Comparison of ENCODE assay signal across 8 cellular contexts in genomic region chr1:16913866-16914662, GRCh38. TPM values are rescaled to one million over a fixed set of nuclear protein-coding genes. Genes with fewer than 3 reads are reported as not detected.
A peak's percentile ranks its signal among the peaks of the same experiment; 100 is the strongest.
DNase-seq lines count a peak whose midpoint lies in the region; ATAC-seq and TF ChIP-seq lines count a peak whose summit lies in the region.

No MANE protein-coding gene starts in this region.

- intact Hi-C loops in esophagus muscularis mucosa (cut with DNase I): no loop called here

- H3K4me3 ChIP-seq in KMS-11 (IDR thresholded peaks at IDR 0.05; ENCODE audit: insufficient read depth, low read depth, low read length) (no peak overlapping the region), esophagus muscularis mucosa (peak overlapping the region; percentile 72 to 100 (median 85))

- no peaks in the 10 kb centered on the region for H3K9me3 ChIP-seq in esophagus muscularis mucosa

- H4K20me1 ChIP-seq in KMS-11 (ENCODE audit: insufficient read depth): no peaks in the 10 kb centered on the region

- no peak for TF ChIP-seq POLR2A in esophagus muscularis mucosa (IDR thresholded peaks at IDR 0.05; ENCODE audit: low read depth)

- peak overlapping the region; percentile 98 for H3K4me2 ChIP-seq in KMS-11

- H3K9ac ChIP-seq in KMS-11: peak overlapping the region; percentile 84

- no peak for TF ChIP-seq CTCF in KMS-11 (conservative IDR thresholded peaks at IDR 0.05; ENCODE audit: low read depth, low read length)
- TF ChIP-seq CTCF in esophagus muscularis mucosa (IDR thresholded peaks at IDR 0.05): peak in 2 of 3 experiments; percentile 19 to 38

- DNase-seq in DMS114 treated with DMSO at 0.1 percent for 48 hours (lab: John Stamatoyannopoulos, UW; ENCODE audit: unreplicated experiment) (peak; percentile 83), esophagus muscularis mucosa (ENCODE audit: extremely low spot score) (peak; percentile 98), myocyte (ENCODE audit: low read depth) (peak; percentile 90)
- DNase-seq in activated T-cell treated with anti-CD3 and anti-CD28 coated beads, Interleukin-2, amount 50 U/mL, for 48 hours: peak; percentile 96 to 98
- peak; percentile 82 to 95 for DNase-seq in stimulated activated CD8-positive, alpha-beta memory T cell treated with anti-CD3 and anti-CD28 coated beads, Interleukin-7, amount 100 ng/mL, for 4 hours (ENCODE audit: low read depth in 2 of 2)

- H3K4me1 ChIP-seq in KMS-11 (ENCODE audit: low read depth, poor library complexity, severe bottlenecking): peaks cover 23% of the 10 kb centered on the region
- peaks cover 15 to 35% (median 30%) of the 10 kb centered on the region in 4 donors for H3K4me1 ChIP-seq in esophagus muscularis mucosa

- peaks cover 8% of the 10 kb centered on the region; the same call in 1 of the 2 replicates for H3K27me3 ChIP-seq in KMS-11 (ENCODE audit: insufficient read depth, low read depth)
- no peaks in the 10 kb centered on the region for H3K27me3 ChIP-seq in esophagus muscularis mucosa

- WGBS in esophagus muscularis mucosa: 5% methylated on average over 4 of the region's 105 CpGs

- no peak for TF ChIP-seq EP300 in esophagus muscularis mucosa (IDR thresholded peaks at IDR 0.05)

- H3K36me3 ChIP-seq in KMS-11 (ENCODE audit: insufficient read depth) (no peaks in the 10 kb centered on the region), esophagus muscularis mucosa (peaks cover 0 to 3% (median 0%) of the 10 kb centered on the region in 4 donors)

- H3K79me2 ChIP-seq in KMS-11 (ENCODE audit: insufficient read depth, low read depth): no peaks in the 10 kb centered on the region

- ATAC-seq in GM21717 (IDR thresholded peaks at IDR 0.05; ENCODE audit: unreplicated experiment): peak; percentile 78

- H3K27ac ChIP-seq in KMS-11 (peak overlapping the region; percentile 62), esophagus muscularis mucosa (replicated peaks in 1 of 4) (peak overlapping the region; percentile 78 to 93 (median 84))

- H2AFZ ChIP-seq in KMS-11 (ENCODE audit: low read depth): peak overlapping the region; percentile 99

TF ChIP-seq in PFSK-1, 5 proteins besides CTCF, POLR2A, EP300 and RAD21:
- TF ChIP-seq REST (IDR thresholded peaks at IDR 0.05; ENCODE audit: insufficient read depth in 1 of 2, low read depth in 2 of 2, low read length in 2 of 2): no peak
- peak; percentile 52; the same call in 1 of the 2 replicates for TF ChIP-seq POLR2AphosphoS5 (IDR thresholded peaks at IDR 0.05; ENCODE audit: low read depth, low read length)
- no peak for TF ChIP-seq SIN3A (IDR thresholded peaks at IDR 0.05; ENCODE audit: borderline replicate concordance, insufficient read depth, low read length)
- peak; percentile 18 for TF ChIP-seq FOXP2 (optimal IDR thresholded peaks at IDR 0.05; ENCODE audit: borderline replicate concordance, extremely low read depth, extremely low read length, insufficient read depth)
- TF ChIP-seq TAF1 (IDR thresholded peaks at IDR 0.05; ENCODE audit: borderline replicate concordance, insufficient read depth, low read length): 0 out of 2 replicates have a peak, but pooled peaks have one; percentile 50

RNA-seq across cellular contexts. Expression of gene CROCC, which starts 7.7 kb away (rescaled TPM):
- polyA plus RNA-seq in PFSK-1 (2012; ENCODE audit: insufficient read length, low read depth): 181 TPM
- total RNA-seq in esophagus muscularis mucosa (10 to 100 TPM; 17.6 to 36.3 (median 23.0) TPM), myocyte (10.6 and 11.8 TPM in 2 replicates)
- polyA plus RNA-seq in myocyte (2012): 13.3 TPM

RNA-seq across cellular contexts. Expression of gene RNU1-2, which starts 18.3 kb away (rescaled TPM):
- 7.1 TPM for polyA plus RNA-seq in PFSK-1 (2012; ENCODE audit: insufficient read length, low read depth)
- under 1 TPM in 2 of 4 donors, not detected in 2; under 0.01 TPM for total RNA-seq in esophagus muscularis mucosa
- total RNA-seq in myocyte: not detected in 2 replicates
- polyA plus RNA-seq in myocyte (2012): 10.5 TPM
